ENCODE assay signal across 27 cellular contexts in genomic region chr3:84922682-84923081, GRCh38.
"Had no signal": no experiment of that assay in that cellular context is flagged by ENCODE, and none has a peak within 500 bp of the region (broad histone marks: within the 10 kb centered on the region; RNA-seq: fewer than 3 reads in every experiment).

No MANE protein-coding gene starts in this region.

- H3K9me3 ChIP-seq: suprapubic skin, testis, thoracic aorta, thyroid gland, upper lobe of right lung, uterus, vagina had no signal

- H3K36me3 ChIP-seq: stomach, suprapubic skin, thoracic aorta, thyroid gland, tibial artery, tibial nerve, transverse colon, upper lobe of left lung, upper lobe of right lung, uterus, vagina had no signal

- H3K4me1 ChIP-seq: stomach, suprapubic skin, testis, thyroid gland, tibial artery, tibial nerve, transverse colon, upper lobe of left lung, upper lobe of right lung, uterus, vagina had no signal

- DNase-seq: stimulated activated CD4-positive, alpha-beta T cell treated with anti-CD3 and anti-CD28 coated beads, Interleukin-2, amount 100 ng/mL, for 48 hours; stimulated activated CD4-positive, alpha-beta T cell treated with anti-CD3 and anti-CD28 coated beads, Interleukin-4, amount 100 ng/mL, for 1 hour; stimulated activated CD4-positive, alpha-beta T cell treated with anti-CD3 and anti-CD28 coated beads, Interleukin-4, amount 100 ng/mL, for 24 hours; stimulated activated CD4-positive, alpha-beta T cell treated with anti-CD3 and anti-CD28 coated beads, Interleukin-4, amount 100 ng/mL, for 4 hours; stimulated activated CD8-positive, alpha-beta memory T cell treated with anti-CD3 and anti-CD28 coated beads, Interleukin-4, amount 100 ng/mL, for 48 hours; stimulated activated naive B cell treated with anti-CD40 and anti-IgM and Interleukin-4, amounts not matched to agents 10 μg/mL and 1 μg/mL and 100 μg/mL, for 72 hours; stimulated activated naive CD4-positive, alpha-beta T cell; stimulated activated naive CD4-positive, alpha-beta T cell treated with Interleukin-2 at 50 U/mL for 16 hours; stimulated activated naive CD8-positive, alpha-beta T cell treated with anti-CD3 and anti-CD28 coated beads, Interleukin-15, amount 100 ng/mL, for 72 hours; stimulated activated naive CD8-positive, alpha-beta T cell treated with anti-CD3 and anti-CD28 coated beads, Interleukin-15, Interleukin-2, amounts not matched to agents 100 U/mL and 50 U/mL, for 24 hours; stomach; substantia nigra; testis; thyroid gland; tibial artery; transverse colon; trophoblast cell; upper lobe of left lung; upper lobe of right lung; uterus had no signal

- FAIRE-seq: urothelium cell line had no signal

- H3K4me3 ChIP-seq: stomach, suprapubic skin, testis, thoracic aorta, thyroid gland, tibial artery, tibial nerve, transverse colon, upper lobe of left lung, upper lobe of right lung, uterus, vagina had no signal

- H3K27ac ChIP-seq: stomach, suprapubic skin, testis, thoracic aorta, thyroid gland, tibial artery, tibial nerve, transverse colon, upper lobe of left lung, upper lobe of right lung, uterus, vagina had no signal

- H3K27me3 ChIP-seq: stomach, suprapubic skin, testis, thyroid gland, tibial artery, tibial nerve, transverse colon, upper lobe of left lung, upper lobe of right lung, uterus, vagina had no signal

- ATAC-seq: stimulated activated effector memory CD8-positive, alpha-beta T cell treated with anti-CD3 and anti-CD28 coated beads, Interleukin-12 subunit alpha, Interleukin-12 subunit beta, amount 100 ng/mL, for 72 hours; stimulated activated memory B cell treated with anti-CD40 and anti-IgM and Interleukin-4, amounts not matched to agents 10 μg/mL and 1 μg/mL and 100 μg/mL, for 72 hours; stimulated activated naive B cell treated with anti-CD40 and anti-IgM and Interleukin-4, amounts not matched to agents 10 μg/mL and 1 μg/mL and 100 μg/mL, for 72 hours; stimulated activated naive CD8-positive, alpha-beta T cell treated with anti-CD3 and anti-CD28 coated beads, Interleukin-15, amount 100 ng/mL, for 72 hours; stimulated activated naive CD8-positive, alpha-beta T cell treated with anti-CD3 and anti-CD28 coated beads, Interleukin-15, Interleukin-2, amounts not matched to agents 100 U/mL and 50 U/mL, for 24 hours; upper lobe of right lung had no signal
